In the genomic region with DNA sequence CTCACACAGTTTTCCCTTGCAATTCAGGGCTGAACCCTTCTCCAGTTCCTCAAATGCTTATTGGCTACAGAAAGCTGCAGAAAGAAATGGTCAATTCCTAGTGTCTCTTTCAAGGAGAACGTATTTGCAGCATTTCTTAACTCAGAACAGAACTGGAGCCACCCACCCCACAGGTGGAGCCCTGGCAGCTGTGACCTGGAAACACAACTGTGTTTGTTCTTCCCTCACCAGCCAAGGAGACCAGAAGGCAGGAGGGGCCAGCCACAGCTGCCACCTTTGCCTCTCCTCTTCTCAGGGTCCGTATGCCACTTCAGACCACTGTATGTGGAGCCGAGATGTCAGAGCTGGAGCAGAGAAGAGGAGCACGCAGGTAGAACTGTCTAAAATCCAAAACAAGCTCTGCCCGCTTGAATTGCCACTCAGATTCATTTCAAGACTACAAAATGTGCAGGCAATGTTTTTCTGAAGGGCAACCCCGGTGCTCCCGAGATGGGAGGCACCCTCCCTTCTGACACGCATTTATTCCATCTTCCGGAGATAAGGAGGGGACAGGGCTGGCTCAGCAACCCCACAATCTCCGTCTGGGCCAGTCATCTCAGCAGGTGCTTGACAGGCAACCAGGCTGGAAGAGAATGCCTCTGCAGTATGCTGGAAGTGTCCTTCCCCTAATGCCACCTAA, we compare ENCODE assay signal across 14 cellular contexts. TPM values are rescaled to one million over a fixed set of nuclear protein-coding genes. Genes with fewer than 3 reads are reported as not detected.
A peak's percentile ranks its signal among the peaks of the same experiment; 100 is the strongest.
DNase-seq lines count a peak whose midpoint lies in the region; ATAC-seq, FAIRE-seq and TF ChIP-seq lines count a peak whose summit lies in the region.
"Had no signal": no experiment of that assay in that cellular context is flagged by ENCODE, and none has a peak within 500 bp of the region (broad histone marks: within the 10 kb centered on the region; RNA-seq: fewer than 3 reads in every experiment).

No MANE protein-coding gene starts in this region.

- H3K9me3 ChIP-seq in GM12878 (replicated peaks; ENCODE audit: control insufficient read depth, insufficient read depth, low read length) = no peaks in the 10 kb centered on the region
- H3K9me3 ChIP-seq: ascending aorta had no signal

- H3K4me1 ChIP-seq in GM12878 (ENCODE audit: control insufficient read depth, insufficient read depth, low read length) = peaks cover 32% of the 10 kb centered on the region
- H3K4me1 ChIP-seq: ascending aorta had no signal

- RAD21 ChIA-PET in GM12878 (lab: Charles Lee; ENCODE audit: unreplicated experiment) = interaction anchor here (0.7 kb wide), 1 partner anchor 12 kb away, joined by 3 read pairs; no protein-coding TSS in a partner anchor

- no peak for TF ChIP-seq EP300 in GM12878 (IDR thresholded peaks at IDR 0.05; ENCODE audit: borderline replicate concordance in 1 of 2, control insufficient read depth in 1 of 2, low read depth in 2 of 2, low read length in 2 of 2)

- CTCF ChIA-PET in GM12878 (lab: Yijun Ruan, JAX) = interaction anchor here (0.6 to 3.4 kb wide), 3 partner anchors 31 to 186 kb away, joined by 3 to 22 read pairs (median 15); no protein-coding TSS in a partner anchor

- in situ Hi-C loops in GM12878 (cut with MboI) = no loop called here

- TF ChIP-seq CTCF in GM12878 (IDR thresholded peaks at IDR 0.05 in 2 of 3, conservative IDR thresholded peaks at IDR 0.05 in 1 of 3; ENCODE audit: control insufficient read depth in 2 of 3, extremely low read depth in 1 of 3, insufficient read depth in 1 of 3, low read depth in 3 of 3, low read length in 3 of 3) = no peak

- SMC1A ChIA-PET in GM12878 (lab: Charles Lee; ENCODE audit: uncharacterized antibody, unreplicated experiment) = interaction anchor here (1.6 kb wide), 1 partner anchor 32 kb away, joined by 4 read pairs; no protein-coding TSS in a partner anchor

- H3K36me3 ChIP-seq in GM12878 (ENCODE audit: control insufficient read depth in 2 of 2, insufficient read depth in 2 of 2, low read length in 1 of 2) = no peaks in the 10 kb centered on the region
- H3K36me3 ChIP-seq: ascending aorta had no signal

- no peak overlapping the region for H3K9ac ChIP-seq in GM12878 (ENCODE audit: control insufficient read depth, insufficient read depth, low read length)

- no peaks in the 10 kb centered on the region for H3K27me3 ChIP-seq in GM12878 (replicated peaks in 1 of 2; ENCODE audit: control insufficient read depth in 2 of 2, insufficient read depth in 2 of 2, low read length in 1 of 2)
- H3K27me3 ChIP-seq: ascending aorta had no signal

- no peaks in the 10 kb centered on the region for H4K20me1 ChIP-seq in GM12878 (ENCODE audit: control insufficient read depth, insufficient read depth)

- peak overlapping the region; percentile 51 for H2AFZ ChIP-seq in GM12878 (ENCODE audit: control insufficient read depth, low read depth, low read length)

- H3K27ac ChIP-seq in GM12878 (ENCODE audit: control insufficient read depth, insufficient read depth) = no peak overlapping the region
- H3K27ac ChIP-seq: 22Rv1, ascending aorta had no signal

- ATAC-seq in GM12878 = no peak
- ATAC-seq: Panc1 had no signal

- H3K4me3 ChIP-seq in GM12878 = no peak overlapping the region
- H3K4me3 ChIP-seq: ascending aorta had no signal

- WGBS in GM12878 (ENCODE audit: insufficient coverage, insufficient replicate concordance, low lambda C conversion rate, missing lambda C conversion rate) = 21% methylated on average over 10 of the region's 10 CpGs

- no peak for TF ChIP-seq POLR2A in GM12878 (IDR thresholded peaks at IDR 0.05; ENCODE audit: low read depth, low read length)

- no peak for TF ChIP-seq RAD21 in GM12878 (IDR thresholded peaks at IDR 0.05; ENCODE audit: insufficient read depth, low read depth, low read length)

- no peak for FAIRE-seq in GM12878 (lab: Jason Lieb, UNC)
- FAIRE-seq: endothelial cell of umbilical vein, TTC549 had no signal

- BruUV-seq in GM12878 (replicated peaks; lab: Mats Ljungman, UMichigan) = no TSS peak

- POLR2A ChIA-PET in GM12878 (lab: Charles Lee) = no interaction called here

- peak; percentile 20 for DNase-seq in DMS53 (lab: John Stamatoyannopoulos, UW)
- no peak for DNase-seq in DMS53 treated with DMSO at 0.1 percent for 48 hours (lab: John Stamatoyannopoulos, UW; ENCODE audit: unreplicated experiment)
- DNase-seq in activated CD4-positive, alpha-beta T cell treated with anti-CD3 and anti-CD28 coated beads for 4 hours = peak; percentile 40 to 42
- no peak for DNase-seq in GM12878 (ENCODE audit: low read depth, low spot score)
- peak; percentile 69 for DNase-seq in stimulated activated CD4-positive, alpha-beta T cell treated with anti-CD3 and anti-CD28 coated beads, Interleukin-4, amount 100 ng/mL, for 24 hours
- DNase-seq in AG08396 (ENCODE audit: low spot score) = no peak
- DNase-seq in NCI-H2107 treated with DMSO at 0.1 percent for 48 hours (lab: John Stamatoyannopoulos, UW; ENCODE audit: unreplicated experiment) = no peak
- DNase-seq in HPDE6-E6E7 (ENCODE audit: extremely low spot score) = no peak
- DNase-seq: DMS79 treated with DMSO at 0.1 percent for 48 hours had no signal

- H3K79me2 ChIP-seq in GM12878 (ENCODE audit: control insufficient read depth, insufficient read depth, low read length) = no peaks in the 10 kb centered on the region

- no peak overlapping the region for H3K4me2 ChIP-seq in GM12878 (ENCODE audit: control insufficient read depth, insufficient read depth)

- intact Hi-C loops in GM12878 (cut with micrococcal nuclease; ENCODE audit: unreplicated experiment) = no loop called here

TF ChIP-seq in GM12878, 131 proteins besides CTCF, POLR2A, EP300 and RAD21:
- TF ChIP-seq BHLHE40 (IDR thresholded peaks at IDR 0.05; ENCODE audit: borderline replicate concordance in 1 of 2, low read depth in 2 of 2, low read length in 1 of 2) (no peak), POLR2AphosphoS2 (IDR thresholded peaks at IDR 0.05; ENCODE audit: low read depth, low read length) (no peak)
TF ChIP-seq in GM12878: peak in this region for 0.

RNA-seq across cellular contexts. Expression of a gene that starts 16.7 kb away (rescaled TPM):
- total RNA-seq in GM12878 (2013; cell fraction: nucleolus; rRNA removed) = not detected in 2 replicates
- total RNA-seq in GM12878 (2014; rRNA removed) (0.34 and 1.0 TPM in 2 replicates), GM12878 (2014; rRNA removed; fragmentation: Illumina TruSeq; extraction: Trizol) (0.23 and 0.54 TPM in 2 replicates), GM12878 (2021) (0.26 and 0.90 TPM in 2 replicates)
- not detected for polyA plus RNA-seq in GM12878 (2011; ENCODE audit: low read depth)
- polyA plus RNA-seq in GM12878 (2011; rRNA removed) (0.77 and 1.0 TPM in 2 replicates), GM12878 (2014; fragmentation: Illumina TruSeq; extraction: Trizol) (0.25 and 0.36 TPM in 2 replicates), GM12878 (2014; fragmentation: Nextera tagmentation; extraction: Ambion mirVana) (under 1 TPM; 0.18 to 0.22 TPM), GM12878 (2014; rRNA removed) (0.10 and 0.15 TPM in 2 replicates), GM12878 (2016; fragmentation: Nextera tagmentation; extraction: Ambion mirVana) (under 1 TPM; 0.54 to 0.56 TPM)
- 0.59 and 0.91 TPM in 2 replicates for polyA plus RNA-seq in GM12878 (2011; cell fraction: cytosol; rRNA removed)
- polyA plus RNA-seq in GM12878 (2011; cell fraction: nucleus; rRNA removed) = 0.66 and 1.1 TPM in 2 replicates
- polyA plus RNA-seq in GM12878 (2012) = 0.12 and 0.25 TPM in 2 replicates
- 0.41 TPM in 1 of 2 replicates, not detected in the other for polyA minus RNA-seq in GM12878 (2011; rRNA and poly(A)+ RNA removed)
- polyA minus RNA-seq in GM12878 (2011; cell fraction: cytosol; rRNA and poly(A)+ RNA removed) = not detected in 2 replicates
- polyA minus RNA-seq in GM12878 (2011; cell fraction: nucleus; rRNA and poly(A)+ RNA removed) = not detected in 2 replicates
- total RNA-seq: endothelial cell of umbilical vein had no signal
- polyA plus RNA-seq: endothelial cell of umbilical vein had no signal

RNA-seq across cellular contexts. Expression of a gene that starts 51.9 kb away (rescaled TPM):
- 20.6 and 21.7 TPM in 2 replicates for total RNA-seq in GM12878 (2013; cell fraction: nucleolus; rRNA removed)
- total RNA-seq in GM12878 (2014; rRNA removed) (20.0 and 22.3 TPM in 2 replicates), GM12878 (2014; rRNA removed; fragmentation: Illumina TruSeq; extraction: Trizol) (17.6 and 18.1 TPM in 2 replicates), GM12878 (2021) (18.8 and 19.1 TPM in 2 replicates)
- polyA plus RNA-seq in GM12878 (2011; ENCODE audit: low read depth) = 5.6 TPM
- polyA plus RNA-seq in GM12878 (2011; rRNA removed) (43.8 and 61.7 TPM in 2 replicates), GM12878 (2014; fragmentation: Illumina TruSeq; extraction: Trizol) (21.9 and 25.5 TPM in 2 replicates), GM12878 (2014; fragmentation: Nextera tagmentation; extraction: Ambion mirVana) (10 to 100 TPM in 1 of 2 experiments, 1 to 10 TPM in 1; 5.3 to 11.3 TPM), GM12878 (2014; rRNA removed) (18.0 and 24.2 TPM in 2 replicates), GM12878 (2016; fragmentation: Nextera tagmentation; extraction: Ambion mirVana) (10 to 100 TPM; 33.0 to 34.3 TPM)
- polyA plus RNA-seq in GM12878 (2011; cell fraction: cytosol; rRNA removed) = 21.7 and 22.9 TPM in 2 replicates
- polyA plus RNA-seq in GM12878 (2011; cell fraction: nucleus; rRNA removed) = 15.9 and 17.2 TPM in 2 replicates
- polyA plus RNA-seq in GM12878 (2012) = 7.1 and 11.4 TPM in 2 replicates
- polyA minus RNA-seq in GM12878 (2011; rRNA and poly(A)+ RNA removed) = 9.8 and 13.0 TPM in 2 replicates
- 9.9 and 11.6 TPM in 2 replicates for polyA minus RNA-seq in GM12878 (2011; cell fraction: cytosol; rRNA and poly(A)+ RNA removed)
- 6.2 and 7.7 TPM in 2 replicates for polyA minus RNA-seq in GM12878 (2011; cell fraction: nucleus; rRNA and poly(A)+ RNA removed)

Comparison
In these comparisons a context has a peak if more than half of its experiments do, and no peak if none do; other contexts are left out.
1. DNase-seq: peak in DMS53 (single experiment), activated CD4-positive, alpha-beta T cell treated with anti-CD3 and anti-CD28 coated beads for 4 hours (2 of 2) and stimulated activated CD4-positive, alpha-beta T cell treated with anti-CD3 and anti-CD28 coated beads, Interleukin-4, amount 100 ng/mL, for 24 hours (single experiment); none in DMS53 treated with DMSO at 0.1 percent for 48 hours (single experiment), GM12878 (single experiment), AG08396 (single experiment), NCI-H2107 treated with DMSO at 0.1 percent for 48 hours (single experiment) and HPDE6-E6E7 (single experiment).